Comparison of ENCODE assay signal across 34 cellular contexts in the genomic region with DNA sequence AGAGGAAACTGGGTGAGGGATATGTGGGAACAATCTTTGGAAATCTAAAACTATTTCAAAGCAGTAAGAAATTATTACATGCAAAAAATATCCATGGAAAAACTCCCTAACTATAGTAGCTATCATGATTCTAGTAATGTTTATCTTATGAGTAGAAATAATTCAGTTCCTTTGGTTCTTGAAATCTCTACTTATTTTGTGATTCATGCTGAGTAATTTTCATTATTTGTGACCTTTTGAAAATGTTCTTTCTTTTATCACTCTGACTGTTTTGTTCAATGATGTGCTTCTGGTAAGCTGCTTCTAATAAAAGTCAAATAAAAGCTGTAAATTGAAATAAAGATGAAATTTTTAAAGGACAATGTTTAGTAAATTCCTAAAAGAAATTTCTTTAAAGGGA. TPM values are rescaled to one million over a fixed set of nuclear protein-coding genes. Genes with fewer than 3 reads are reported as not detected.
"Had no signal": no experiment of that assay in that cellular context is flagged by ENCODE, and none has a peak within 500 bp of the region (broad histone marks: within the 10 kb centered on the region; RNA-seq: fewer than 3 reads in every experiment).

No MANE protein-coding gene starts in this region.

- FAIRE-seq: small intestine had no signal

- H3K9me3 Mint-ChIP-seq: activated B cell treated with CpG ODN at 0.5 μM for 24 hours; stimulated activated naive CD8-positive, alpha-beta T cell treated with anti-CD3 and anti-CD28 coated beads, Interleukin-15, amount 100 ng/mL, for 72 hours had no signal

- H3K4me1 Mint-ChIP-seq: activated B cell treated with CpG ODN at 0.5 μM for 24 hours; activated CD8-positive, alpha-beta memory T cell treated with anti-CD3 and anti-CD28 coated beads, Interleukin-2, amount 10 ng/mL, durations not matched to agents 7 days and 5 days; brain; immature natural killer cell; naive thymus-derived CD8-positive, alpha-beta T cell; neural crest cell; stimulated activated effector memory CD8-positive, alpha-beta T cell treated with anti-CD3 and anti-CD28 coated beads, Interleukin-12 subunit alpha, Interleukin-12 subunit beta, amount 100 ng/mL, for 72 hours; stimulated activated naive CD8-positive, alpha-beta T cell treated with anti-CD3 and anti-CD28 coated beads, Interleukin-15, amount 100 ng/mL, for 72 hours; T-cell had no signal

- H3K27ac ChIP-seq: esophagus squamous epithelium, heart left ventricle, lower lobe of right lung, parathyroid adenoma, psoas muscle, sigmoid colon, thyroid gland, upper lobe of left lung, vagina had no signal

- ATAC-seq: activated CD8-positive, alpha-beta memory T cell treated with anti-CD3 and anti-CD28 coated beads, Interleukin-2, amount 10 ng/mL, durations not matched to agents 7 days and 5 days; activated CD8-positive, alpha-beta T cell treated with anti-CD3 and anti-CD28 coated beads, Interleukin-2, amount 10 ng/mL, durations not matched to agents 7 days and 5 days; activated naive CD4-positive, alpha-beta T cell treated with anti-CD3 and anti-CD28 coated beads, Interleukin-2, amount 50 U/mL, for 72 hours; activated T-cell treated with anti-CD3 and anti-CD28 coated beads, Interleukin-2, amount 50 U/mL, for 72 hours; heart left ventricle; left lobe of liver; lower lobe of right lung; naive thymus-derived CD8-positive, alpha-beta T cell; psoas muscle; stimulated activated effector memory CD8-positive, alpha-beta T cell treated with anti-CD3 and anti-CD28 coated beads, Interleukin-12 subunit alpha, Interleukin-12 subunit beta, amount 100 ng/mL, for 72 hours; stimulated activated naive CD8-positive, alpha-beta T cell treated with anti-CD3 and anti-CD28 coated beads, Interleukin-15, amount 100 ng/mL, for 72 hours; T-cell had no signal

- H3K4me3 Mint-ChIP-seq: activated B cell treated with CpG ODN at 0.5 μM for 24 hours; activated CD8-positive, alpha-beta memory T cell treated with anti-CD3 and anti-CD28 coated beads, Interleukin-2, amount 10 ng/mL, durations not matched to agents 7 days and 5 days; activated CD8-positive, alpha-beta T cell treated with anti-CD3 and anti-CD28 coated beads, Interleukin-2, amount 10 ng/mL, durations not matched to agents 7 days and 5 days; activated T-cell treated with anti-CD3 and anti-CD28 coated beads, Interleukin-2, amount 50 U/mL, for 72 hours; brain; immature natural killer cell; naive thymus-derived CD8-positive, alpha-beta T cell; neural crest cell; stimulated activated effector memory CD8-positive, alpha-beta T cell treated with anti-CD3 and anti-CD28 coated beads, Interleukin-12 subunit alpha, Interleukin-12 subunit beta, amount 100 ng/mL, for 72 hours; stimulated activated naive CD8-positive, alpha-beta T cell treated with anti-CD3 and anti-CD28 coated beads, Interleukin-15, amount 100 ng/mL, for 72 hours; T-cell; T-helper 2 cell treated with Interferon-gamma antibody and Interleukin-4, amounts not matched to agents 5 μg/mL and 100 μg/mL, for 36 hours had no signal

- H3K27me3 Mint-ChIP-seq: activated B cell treated with CpG ODN at 0.5 μM for 24 hours; activated CD8-positive, alpha-beta memory T cell treated with anti-CD3 and anti-CD28 coated beads, Interleukin-2, amount 10 ng/mL, durations not matched to agents 7 days and 5 days; brain; naive thymus-derived CD8-positive, alpha-beta T cell; stimulated activated naive CD8-positive, alpha-beta T cell treated with anti-CD3 and anti-CD28 coated beads, Interleukin-15, amount 100 ng/mL, for 72 hours; T-cell had no signal

- H3K4me3 ChIP-seq: esophagus squamous epithelium, heart left ventricle, lower lobe of right lung, psoas muscle, sigmoid colon, thyroid gland, upper lobe of left lung, vagina had no signal

- H3K9me3 ChIP-seq: esophagus squamous epithelium, heart left ventricle, lower lobe of right lung, psoas muscle, sigmoid colon, thyroid gland, upper lobe of left lung, vagina had no signal

- DNase-seq: activated B cell treated with CpG ODN at 0.5 μM for 24 hours; activated CD4-positive, alpha-beta T cell treated with anti-CD3 and anti-CD28 coated beads, Interleukin-2, amount 50 U/mL, for 1 hour; activated CD8-positive, alpha-beta memory T cell treated with anti-CD3 and anti-CD28 coated beads, Interleukin-2, amount 10 ng/mL, durations not matched to agents 7 days and 5 days; activated CD8-positive, alpha-beta T cell treated with anti-CD3 and anti-CD28 coated beads, Interleukin-2, amount 10 ng/mL, durations not matched to agents 7 days and 5 days; activated naive CD4-positive, alpha-beta T cell; activated T-cell treated with anti-CD3 and anti-CD28 coated beads, Interleukin-2, amount 50 U/mL, for 72 hours; anterior cingulate cortex; esophagus squamous epithelium; heart left ventricle; hypothalamus; immature natural killer cell; kidney glomerular epithelial cell; lower lobe of right lung; mesenchymal stem cell; naive thymus-derived CD8-positive, alpha-beta T cell; nucleus accumbens; psoas muscle; sigmoid colon; small intestine; stimulated activated CD4-positive, alpha-beta T cell treated with anti-CD3 and anti-CD28 coated beads, Interleukin-4, amount 100 ng/mL, for 24 hours; stimulated activated naive CD8-positive, alpha-beta T cell treated with anti-CD3 and anti-CD28 coated beads, Interleukin-15, amount 100 ng/mL, for 72 hours; T-cell; thyroid gland; upper lobe of left lung had no signal

- H3K27ac Mint-ChIP-seq: activated B cell treated with CpG ODN at 0.5 μM for 24 hours; activated CD8-positive, alpha-beta memory T cell treated with anti-CD3 and anti-CD28 coated beads, Interleukin-2, amount 10 ng/mL, durations not matched to agents 7 days and 5 days; activated CD8-positive, alpha-beta T cell treated with anti-CD3 and anti-CD28 coated beads, Interleukin-2, amount 10 ng/mL, durations not matched to agents 7 days and 5 days; activated naive CD4-positive, alpha-beta T cell treated with anti-CD3 and anti-CD28 coated beads, Interleukin-2, amount 50 U/mL, for 72 hours; activated T-cell treated with anti-CD3 and anti-CD28 coated beads, Interleukin-2, amount 50 U/mL, for 72 hours; brain; immature natural killer cell; naive thymus-derived CD8-positive, alpha-beta T cell; stimulated activated effector memory CD8-positive, alpha-beta T cell treated with anti-CD3 and anti-CD28 coated beads, Interleukin-12 subunit alpha, Interleukin-12 subunit beta, amount 100 ng/mL, for 72 hours; T-cell; T-helper 2 cell treated with Interferon-gamma antibody and Interleukin-4, amounts not matched to agents 5 μg/mL and 100 μg/mL, for 36 hours had no signal

- H3K4me1 ChIP-seq: esophagus squamous epithelium, heart left ventricle, lower lobe of right lung, parathyroid adenoma, psoas muscle, sigmoid colon, thyroid gland, upper lobe of left lung, vagina had no signal

- H3K36me3 Mint-ChIP-seq: activated CD8-positive, alpha-beta memory T cell treated with anti-CD3 and anti-CD28 coated beads, Interleukin-2, amount 10 ng/mL, durations not matched to agents 7 days and 5 days; activated naive CD4-positive, alpha-beta T cell treated with anti-CD3 and anti-CD28 coated beads, Interleukin-2, amount 50 U/mL, for 72 hours; brain; immature natural killer cell; naive thymus-derived CD8-positive, alpha-beta T cell; stimulated activated effector memory CD8-positive, alpha-beta T cell treated with anti-CD3 and anti-CD28 coated beads, Interleukin-12 subunit alpha, Interleukin-12 subunit beta, amount 100 ng/mL, for 72 hours; T-cell had no signal

RNA-seq across cellular contexts. Expression of a gene that starts 40.4 kb away (rescaled TPM):
- total RNA-seq: activated B cell treated with CpG ODN at 0.5 μM for 24 hours; activated CD8-positive, alpha-beta memory T cell treated with anti-CD3 and anti-CD28 coated beads, Interleukin-2, amount 10 ng/mL, durations not matched to agents 7 days and 5 days; activated CD8-positive, alpha-beta T cell treated with anti-CD3 and anti-CD28 coated beads, Interleukin-2, amount 10 ng/mL, durations not matched to agents 7 days and 5 days; activated naive CD4-positive, alpha-beta T cell treated with anti-CD3 and anti-CD28 coated beads, Interleukin-2, amount 50 U/mL, for 72 hours; activated T-cell treated with anti-CD3 and anti-CD28 coated beads, Interleukin-2, amount 50 U/mL, for 72 hours; cardiac septum; cerebellum; esophagus squamous epithelium; heart left ventricle; left lobe of liver; lower lobe of right lung; naive thymus-derived CD8-positive, alpha-beta T cell; neural crest cell; psoas muscle; sigmoid colon; T-cell; thyroid gland; upper lobe of left lung; vagina had no signal
- polyA plus RNA-seq: heart left ventricle; immature natural killer cell; naive thymus-derived CD8-positive, alpha-beta T cell; psoas muscle; sigmoid colon; small intestine had no signal
